Comparison of ENCODE assay signal across 23 cellular contexts in the genomic region with DNA sequence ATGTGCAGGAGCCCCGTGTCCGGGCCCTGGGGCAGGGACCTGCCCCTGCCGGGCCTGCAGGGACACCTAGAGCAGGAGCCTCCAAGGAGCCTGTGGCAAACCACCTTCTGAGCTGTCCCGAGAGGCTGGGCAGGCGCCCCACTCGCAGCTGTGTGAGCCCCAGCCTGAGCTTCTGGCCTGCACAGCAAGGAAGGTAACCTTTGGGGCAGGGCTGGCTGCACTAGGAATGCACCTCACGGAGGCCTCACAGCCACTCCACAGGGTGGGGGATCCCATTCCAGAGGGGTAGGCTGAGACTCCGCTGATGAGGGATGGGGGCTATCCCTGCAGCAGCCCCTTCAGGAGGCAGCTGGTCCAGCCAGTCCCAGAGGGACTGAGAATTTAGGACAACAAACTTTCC.
"Had no signal": no experiment of that assay in that cellular context is flagged by ENCODE, and none has a peak within 500 bp of the region (broad histone marks: within the 10 kb centered on the region; RNA-seq: fewer than 3 reads in every experiment).

No MANE protein-coding gene starts in this region.

- H3K27me3 Mint-ChIP-seq: activated CD8-positive, alpha-beta T cell treated with anti-CD3 and anti-CD28 coated beads for 36 hours; activated T-helper 17 cell treated with anti-CD3 and anti-CD28 coated beads, Interleukin-2, amount 50 U/mL, for 72 hours; naive thymus-derived CD4-positive, alpha-beta T cell; T-helper 17 cell had no signal

- H3K4me1 Mint-ChIP-seq: activated T-helper 17 cell treated with anti-CD3 and anti-CD28 coated beads, Interleukin-2, amount 50 U/mL, for 72 hours had no signal

- H3K27ac Mint-ChIP-seq: activated CD8-positive, alpha-beta T cell treated with anti-CD3 and anti-CD28 coated beads for 36 hours; activated T-helper 17 cell treated with anti-CD3 and anti-CD28 coated beads, Interleukin-2, amount 50 U/mL, for 72 hours; T-helper 17 cell had no signal

- H3K9me3 Mint-ChIP-seq: activated CD8-positive, alpha-beta T cell treated with anti-CD3 and anti-CD28 coated beads for 36 hours; activated T-cell treated with anti-CD3 and anti-CD28 coated beads, Interleukin-2, amount 50 U/mL, for 4 hours; activated T-helper 17 cell treated with anti-CD3 and anti-CD28 coated beads, Interleukin-2, amount 50 U/mL, for 72 hours; naive thymus-derived CD4-positive, alpha-beta T cell; neural crest cell had no signal

- H3K36me3 ChIP-seq: brain microvascular endothelial cell, esophagus muscularis mucosa, transverse colon had no signal

- H3K27ac ChIP-seq: brain microvascular endothelial cell, coronary artery, esophagus muscularis mucosa, skin epidermis, testis, transverse colon had no signal

- H3K4me3 ChIP-seq: coronary artery, esophagus muscularis mucosa, skin epidermis, testis, transverse colon had no signal

- H3K4me3 Mint-ChIP-seq: activated CD8-positive, alpha-beta T cell treated with anti-CD3 and anti-CD28 coated beads for 36 hours; activated T-cell treated with anti-CD3 and anti-CD28 coated beads, Interleukin-2, amount 50 U/mL, for 4 hours; activated T-helper 17 cell treated with anti-CD3 and anti-CD28 coated beads, Interleukin-2, amount 50 U/mL, for 72 hours; naive thymus-derived CD4-positive, alpha-beta T cell; neural crest cell; T-helper 17 cell had no signal

- DNase-seq: activated CD4-positive, alpha-beta T cell treated with anti-CD3 and anti-CD28 coated beads, Interleukin-2, amount 50 U/mL, for 1 hour; activated CD8-positive, alpha-beta T cell treated with anti-CD3 and anti-CD28 coated beads for 36 hours; activated gamma-delta T cell treated with Interleukin-2 at 50 U/mL for 16 hours; activated naive CD4-positive, alpha-beta T cell treated with anti-CD3 and anti-CD28 coated beads, Interleukin-2, amount 50 U/mL, for 16 hours; activated T-cell treated with anti-CD3 and anti-CD28 coated beads, Interleukin-2, amount 50 U/mL, for 4 hours; amniotic stem cell; brain microvascular endothelial cell; foreskin melanocyte; left colon; midbrain; naive thymus-derived CD4-positive, alpha-beta T cell; stimulated activated CD4-positive, alpha-beta T cell treated with anti-CD3 and anti-CD28 coated beads, Interleukin-12 subunit alpha, Interleukin-12 subunit beta, amount 100 ng/mL, for 4 hours; stimulated activated CD4-positive, alpha-beta T cell treated with anti-CD3 and anti-CD28 coated beads, Interleukin-4, amount 100 ng/mL, for 1 hour; stimulated activated naive CD8-positive, alpha-beta T cell treated with anti-CD3 and anti-CD28 coated beads, Interleukin-15, Interleukin-2, amounts not matched to agents 100 U/mL and 50 U/mL, for 24 hours; T-helper 17 cell; T1000; testis; transverse colon had no signal

- H3K27me3 ChIP-seq: brain microvascular endothelial cell, esophagus muscularis mucosa, testis, transverse colon had no signal

- H3K36me3 Mint-ChIP-seq: naive thymus-derived CD4-positive, alpha-beta T cell had no signal
